In the genomic region with DNA sequence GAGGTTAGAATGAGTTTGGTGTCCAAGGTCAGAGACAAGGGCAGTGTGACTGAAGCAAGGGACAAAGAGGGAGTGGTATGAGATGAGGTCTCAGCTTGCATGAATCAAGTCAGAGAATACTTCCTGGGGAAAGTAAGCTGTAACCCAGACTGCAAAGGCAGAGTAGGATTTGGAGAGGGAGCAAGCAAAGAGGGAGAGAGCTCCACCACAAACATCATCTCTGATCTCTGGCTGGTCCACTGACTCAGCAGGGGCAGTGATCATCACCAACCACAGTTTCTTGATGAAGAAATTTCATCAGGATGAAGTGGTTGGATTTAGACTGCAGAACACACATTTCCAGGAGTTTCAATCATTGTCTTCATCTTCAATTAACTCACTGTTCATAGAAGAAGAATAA, we compare ENCODE assay signal across 20 cellular contexts.
"Had no signal": no experiment of that assay in that cellular context is flagged by ENCODE, and none has a peak within 500 bp of the region (broad histone marks: within the 10 kb centered on the region; RNA-seq: fewer than 3 reads in every experiment).

No MANE protein-coding gene starts in this region.

- H3K27ac ChIP-seq: heart left ventricle, neutrophil, psoas muscle, right atrium auricular region, sigmoid colon, suprapubic skin, thyroid gland, upper lobe of left lung, vagina had no signal

- DNase-seq: effector memory CD4-positive, alpha-beta T cell; heart left ventricle; hippocampal formation; kidney glomerular epithelial cell; naive thymus-derived CD4-positive, alpha-beta T cell; nephron progenitor cell; psoas muscle; sigmoid colon; small intestine; stimulated activated CD4-positive, alpha-beta T cell treated with anti-CD3 and anti-CD28 coated beads, Interleukin-12 subunit alpha, Interleukin-12 subunit beta, amount 100 ng/mL, for 4 hours; stimulated activated naive CD4-positive, alpha-beta T cell treated with Interleukin-2 at 50 U/mL for 16 hours; thyroid gland; upper lobe of left lung had no signal

- H3K4me1 ChIP-seq: psoas muscle, right atrium auricular region, thyroid gland, upper lobe of left lung, vagina had no signal

- FAIRE-seq: endometrium, frontal cortex, small intestine had no signal

- H3K4me3 Mint-ChIP-seq: naive thymus-derived CD4-positive, alpha-beta T cell; nephron progenitor cell had no signal

- H3K9me3 Mint-ChIP-seq: naive thymus-derived CD4-positive, alpha-beta T cell had no signal

- H3K4me1 Mint-ChIP-seq: naive thymus-derived CD4-positive, alpha-beta T cell had no signal

- H3K9me3 ChIP-seq: heart left ventricle, neutrophil, psoas muscle, right atrium auricular region, sigmoid colon, suprapubic skin, thyroid gland, upper lobe of left lung, vagina had no signal

- ATAC-seq: esophagus mucosa; heart left ventricle; naive thymus-derived CD4-positive, alpha-beta T cell; psoas muscle had no signal

- H3K36me3 Mint-ChIP-seq: naive thymus-derived CD4-positive, alpha-beta T cell had no signal

- H3K27ac Mint-ChIP-seq: naive thymus-derived CD4-positive, alpha-beta T cell had no signal

- H3K27me3 ChIP-seq: right atrium auricular region, sigmoid colon, thyroid gland, upper lobe of left lung, vagina had no signal
